In genomic region chr20:16078172-16078898, GRCh38 we compare ENCODE assay signal across 19 cellular contexts.
A peak's percentile ranks its signal among the peaks of the same experiment; 100 is the strongest.
DNase-seq lines count a peak whose midpoint lies in the region; ATAC-seq and TF ChIP-seq lines count a peak whose summit lies in the region.
"Had no signal": no experiment of that assay in that cellular context is flagged by ENCODE, and none has a peak within 500 bp of the region (broad histone marks: within the 10 kb centered on the region; RNA-seq: fewer than 3 reads in every experiment).

No MANE protein-coding gene starts in this region.

- H3K9ac ChIP-seq in PC-3 (ENCODE audit: low read length), result no peak overlapping the region

- CTCF ChIA-PET in PC-3 (lab: Charles Lee), result no interaction called here

- H3K79me2 ChIP-seq in DOHH2 (ENCODE audit: control insufficient read depth, low read length), result no peaks in the 10 kb centered on the region
- H3K79me2 ChIP-seq in PC-3 (ENCODE audit: low read length), result no peaks in the 10 kb centered on the region

- no peaks in the 10 kb centered on the region for H3K27me3 ChIP-seq in DOHH2 (ENCODE audit: control insufficient read depth, low read length)
- H3K27me3 ChIP-seq in PC-3 (ENCODE audit: low read length), result no peaks in the 10 kb centered on the region
- H3K27me3 ChIP-seq: Peyer's patch, SJSA1 had no signal

- POLR2A ChIA-PET in PC-3 (lab: Charles Lee; ENCODE audit: unreplicated experiment), result no interaction called here

- intact Hi-C loops in PC-3 (cut with micrococcal nuclease), result no loop called here
- intact Hi-C loops in activated T-helper 2 cell treated with anti-CD3 and anti-CD28 coated beads, Interferon-gamma antibody, Interleukin-2, Interleukin-4, amounts not matched to agents 10 μg/mL and 5 μg/mL and 100 μg/mL, durations not matched to agents 14 hours and 24 hours and 36 hours (cut with micrococcal nuclease), result no loop called here

- H3K4me3 ChIP-seq in DOHH2 (ENCODE audit: low read length) (peak overlapping the region; percentile 41), PC-3 (ENCODE audit: low read length) (no peak overlapping the region)
- H3K4me3 ChIP-seq: Peyer's patch, SJSA1 had no signal

- DNase-seq in PC-3 (no peak), mesothelial cell of epicardium (ENCODE audit: low spot score in 2 of 2, unreplicated experiment in 2 of 2) (no peak), NCI-H82 treated with DMSO at 0.1 percent for 48 hours (lab: John Stamatoyannopoulos, UW; ENCODE audit: unreplicated experiment) (no peak), substantia nigra (lab: John Stamatoyannopoulos, UW) (no peak)
- DNase-seq in activated T-helper 2 cell treated with anti-CD3 and anti-CD28 coated beads, Interferon-gamma antibody, Interleukin-2, Interleukin-4, amounts not matched to agents 10 μg/mL and 5 μg/mL and 100 μg/mL, durations not matched to agents 14 hours and 24 hours and 36 hours (ENCODE audit: low spot score), result no peak
- DNase-seq: CD4-positive, alpha-beta memory T cell; DMS153; H7; Kasumi-1; NCI-H1417; NCI-H187; NCI-H2107; NCI-H446 treated with DMSO at 0.1 percent for 48 hours; NCI-H526 treated with DMSO at 0.1 percent for 48 hours; Peyer's patch had no signal

- H2AFZ ChIP-seq in PC-3 (ENCODE audit: low read length), result 0 out of 2 replicates have a peak overlapping the region, but pooled peaks have one; percentile 8

- H3K4me1 ChIP-seq in DOHH2 (ENCODE audit: control insufficient read depth, low read length) (peaks cover 29% of the 10 kb centered on the region), PC-3 (ENCODE audit: insufficient read depth, low read length) (no peaks in the 10 kb centered on the region)
- H3K4me1 ChIP-seq: Peyer's patch had no signal

- H4K20me1 ChIP-seq in DOHH2 (ENCODE audit: control insufficient read depth, insufficient read depth, low read depth, low read length) (no peaks in the 10 kb centered on the region), PC-3 (ENCODE audit: low read length) (no peaks in the 10 kb centered on the region)

- H3K27ac Mint-ChIP-seq in mesothelial cell of epicardium, result peak overlapping the region; percentile 50
- H3K27ac Mint-ChIP-seq in activated T-helper 2 cell treated with anti-CD3 and anti-CD28 coated beads, Interferon-gamma antibody, Interleukin-2, Interleukin-4, amounts not matched to agents 10 μg/mL and 5 μg/mL and 100 μg/mL, durations not matched to agents 14 hours and 24 hours and 36 hours, result no peak overlapping the region
- H3K27ac Mint-ChIP-seq: CD4-positive, alpha-beta memory T cell; T-helper 1 cell treated with Interleukin-12 subunit alpha and Interleukin-12 subunit beta and Interleukin-4 antibody, amounts not matched to agents 30 μg/mL and 1 μg/mL, for 36 hours had no signal

- H3K27me3 Mint-ChIP-seq in mesothelial cell of epicardium (ENCODE audit: low read depth), result no peaks in the 10 kb centered on the region
- no peaks in the 10 kb centered on the region for H3K27me3 Mint-ChIP-seq in activated T-helper 2 cell treated with anti-CD3 and anti-CD28 coated beads, Interferon-gamma antibody, Interleukin-2, Interleukin-4, amounts not matched to agents 10 μg/mL and 5 μg/mL and 100 μg/mL, durations not matched to agents 14 hours and 24 hours and 36 hours (ENCODE audit: low read depth)
- H3K27me3 Mint-ChIP-seq: CD4-positive, alpha-beta memory T cell had no signal

- peaks cover 11% of the 10 kb centered on the region for H3K9me3 Mint-ChIP-seq in mesothelial cell of epicardium
- peaks cover 5% of the 10 kb centered on the region for H3K9me3 Mint-ChIP-seq in activated T-helper 2 cell treated with anti-CD3 and anti-CD28 coated beads, Interferon-gamma antibody, Interleukin-2, Interleukin-4, amounts not matched to agents 10 μg/mL and 5 μg/mL and 100 μg/mL, durations not matched to agents 14 hours and 24 hours and 36 hours

- no peak for TF ChIP-seq CTCF in DOHH2 (IDR thresholded peaks at IDR 0.05; ENCODE audit: low read depth, low read length, poor library complexity, severe bottlenecking)
- no peak for TF ChIP-seq CTCF in PC-3 (conservative IDR thresholded peaks at IDR 0.05; ENCODE audit: low read depth, low read length)
- no peak for TF ChIP-seq CTCF in mesothelial cell of epicardium (IDR thresholded peaks at IDR 0.05; ENCODE audit: unreplicated experiment)

- no peak overlapping the region for H3K4me3 Mint-ChIP-seq in mesothelial cell of epicardium
- no peak overlapping the region for H3K4me3 Mint-ChIP-seq in activated T-helper 2 cell treated with anti-CD3 and anti-CD28 coated beads, Interferon-gamma antibody, Interleukin-2, Interleukin-4, amounts not matched to agents 10 μg/mL and 5 μg/mL and 100 μg/mL, durations not matched to agents 14 hours and 24 hours and 36 hours (ENCODE audit: low read depth)
- H3K4me3 Mint-ChIP-seq: CD4-positive, alpha-beta memory T cell; T-helper 1 cell treated with Interleukin-12 subunit alpha and Interleukin-12 subunit beta and Interleukin-4 antibody, amounts not matched to agents 30 μg/mL and 1 μg/mL, for 36 hours had no signal

- H3K36me3 ChIP-seq in DOHH2 (ENCODE audit: control insufficient read depth, low read length) (no peaks in the 10 kb centered on the region), PC-3 (ENCODE audit: low read depth, low read length) (no peaks in the 10 kb centered on the region)
- H3K36me3 ChIP-seq: Peyer's patch, SJSA1 had no signal

- ATAC-seq in PC-3, result no peak
- ATAC-seq in GM21786 (IDR thresholded peaks at IDR 0.05; ENCODE audit: unreplicated experiment), result no peak

- H3F3A ChIP-seq in DOHH2 (ENCODE audit: control insufficient read depth, insufficient read depth), result no peaks in the 10 kb centered on the region
- no peaks in the 10 kb centered on the region for H3F3A ChIP-seq in PC-3 (ENCODE audit: low read length, unreplicated experiment)

- H3K9me3 ChIP-seq in DOHH2 (ENCODE audit: control insufficient read depth, insufficient read depth, low read length) (no peaks in the 10 kb centered on the region), PC-3 (ENCODE audit: low read length) (no peaks in the 10 kb centered on the region)
- H3K9me3 ChIP-seq: SJSA1 had no signal

- H3K4me2 ChIP-seq in DOHH2 (ENCODE audit: low read length) (peak overlapping the region; percentile 71), PC-3 (ENCODE audit: low read length) (no peak overlapping the region)

- H3K27ac ChIP-seq in DOHH2 (ENCODE audit: low read depth, low read length) (peak overlapping the region; percentile 65), PC-3 (ENCODE audit: low read length) (no peak overlapping the region), substantia nigra (ENCODE audit: low read depth, low read length, poor library complexity, severe bottlenecking) (no peak overlapping the region)
- H3K27ac ChIP-seq: SJSA1 had no signal

- H3K9me2 ChIP-seq in DOHH2 (replicated peaks; ENCODE audit: control insufficient read depth, low read length) (no peaks in the 10 kb centered on the region), PC-3 (replicated peaks; ENCODE audit: low read length) (no peaks in the 10 kb centered on the region)

- H3K4me1 Mint-ChIP-seq in mesothelial cell of epicardium, result peaks cover 17% of the 10 kb centered on the region
- no peaks in the 10 kb centered on the region for H3K4me1 Mint-ChIP-seq in activated T-helper 2 cell treated with anti-CD3 and anti-CD28 coated beads, Interferon-gamma antibody, Interleukin-2, Interleukin-4, amounts not matched to agents 10 μg/mL and 5 μg/mL and 100 μg/mL, durations not matched to agents 14 hours and 24 hours and 36 hours (ENCODE audit: low read depth)
- H3K4me1 Mint-ChIP-seq: CD4-positive, alpha-beta memory T cell had no signal

- no TSS peak for BruUV-seq in PC-3 (replicated peaks; lab: Mats Ljungman, UMichigan)

- peaks cover 1% of the 10 kb centered on the region for H3K36me3 Mint-ChIP-seq in mesothelial cell of epicardium
- H3K36me3 Mint-ChIP-seq in activated T-helper 2 cell treated with anti-CD3 and anti-CD28 coated beads, Interferon-gamma antibody, Interleukin-2, Interleukin-4, amounts not matched to agents 10 μg/mL and 5 μg/mL and 100 μg/mL, durations not matched to agents 14 hours and 24 hours and 36 hours (ENCODE audit: low read depth), result no peaks in the 10 kb centered on the region
- H3K36me3 Mint-ChIP-seq: CD4-positive, alpha-beta memory T cell had no signal
